ENCODE assay signal across 1 cellular context in the genomic region with DNA sequence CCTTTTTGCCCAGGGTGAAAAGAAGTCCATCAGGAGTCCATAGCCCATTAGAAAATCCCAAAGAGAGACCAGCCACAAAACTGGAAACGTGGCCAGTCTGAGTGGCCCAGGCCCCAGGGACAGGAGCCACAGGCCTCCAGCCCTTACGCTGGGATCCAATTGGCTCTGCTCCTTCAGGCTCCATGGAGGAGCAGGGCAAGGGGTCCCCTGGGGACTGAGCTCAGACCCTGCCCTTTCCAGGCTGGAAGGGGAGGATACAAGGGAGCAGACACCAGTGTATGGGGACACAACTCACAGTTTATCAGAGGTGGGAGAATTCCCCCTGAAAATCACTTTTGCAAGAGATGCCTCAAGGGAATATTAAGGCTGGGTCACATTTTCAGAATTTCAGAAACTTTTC.
TF ChIP-seq lines count a peak whose summit lies in the region.

No MANE protein-coding gene starts in this region.

TF ChIP-seq in GM23338, 12 proteins besides CTCF, POLR2A, EP300 and RAD21 (continued from another document):
- TF ChIP-seq, protein P1, sequence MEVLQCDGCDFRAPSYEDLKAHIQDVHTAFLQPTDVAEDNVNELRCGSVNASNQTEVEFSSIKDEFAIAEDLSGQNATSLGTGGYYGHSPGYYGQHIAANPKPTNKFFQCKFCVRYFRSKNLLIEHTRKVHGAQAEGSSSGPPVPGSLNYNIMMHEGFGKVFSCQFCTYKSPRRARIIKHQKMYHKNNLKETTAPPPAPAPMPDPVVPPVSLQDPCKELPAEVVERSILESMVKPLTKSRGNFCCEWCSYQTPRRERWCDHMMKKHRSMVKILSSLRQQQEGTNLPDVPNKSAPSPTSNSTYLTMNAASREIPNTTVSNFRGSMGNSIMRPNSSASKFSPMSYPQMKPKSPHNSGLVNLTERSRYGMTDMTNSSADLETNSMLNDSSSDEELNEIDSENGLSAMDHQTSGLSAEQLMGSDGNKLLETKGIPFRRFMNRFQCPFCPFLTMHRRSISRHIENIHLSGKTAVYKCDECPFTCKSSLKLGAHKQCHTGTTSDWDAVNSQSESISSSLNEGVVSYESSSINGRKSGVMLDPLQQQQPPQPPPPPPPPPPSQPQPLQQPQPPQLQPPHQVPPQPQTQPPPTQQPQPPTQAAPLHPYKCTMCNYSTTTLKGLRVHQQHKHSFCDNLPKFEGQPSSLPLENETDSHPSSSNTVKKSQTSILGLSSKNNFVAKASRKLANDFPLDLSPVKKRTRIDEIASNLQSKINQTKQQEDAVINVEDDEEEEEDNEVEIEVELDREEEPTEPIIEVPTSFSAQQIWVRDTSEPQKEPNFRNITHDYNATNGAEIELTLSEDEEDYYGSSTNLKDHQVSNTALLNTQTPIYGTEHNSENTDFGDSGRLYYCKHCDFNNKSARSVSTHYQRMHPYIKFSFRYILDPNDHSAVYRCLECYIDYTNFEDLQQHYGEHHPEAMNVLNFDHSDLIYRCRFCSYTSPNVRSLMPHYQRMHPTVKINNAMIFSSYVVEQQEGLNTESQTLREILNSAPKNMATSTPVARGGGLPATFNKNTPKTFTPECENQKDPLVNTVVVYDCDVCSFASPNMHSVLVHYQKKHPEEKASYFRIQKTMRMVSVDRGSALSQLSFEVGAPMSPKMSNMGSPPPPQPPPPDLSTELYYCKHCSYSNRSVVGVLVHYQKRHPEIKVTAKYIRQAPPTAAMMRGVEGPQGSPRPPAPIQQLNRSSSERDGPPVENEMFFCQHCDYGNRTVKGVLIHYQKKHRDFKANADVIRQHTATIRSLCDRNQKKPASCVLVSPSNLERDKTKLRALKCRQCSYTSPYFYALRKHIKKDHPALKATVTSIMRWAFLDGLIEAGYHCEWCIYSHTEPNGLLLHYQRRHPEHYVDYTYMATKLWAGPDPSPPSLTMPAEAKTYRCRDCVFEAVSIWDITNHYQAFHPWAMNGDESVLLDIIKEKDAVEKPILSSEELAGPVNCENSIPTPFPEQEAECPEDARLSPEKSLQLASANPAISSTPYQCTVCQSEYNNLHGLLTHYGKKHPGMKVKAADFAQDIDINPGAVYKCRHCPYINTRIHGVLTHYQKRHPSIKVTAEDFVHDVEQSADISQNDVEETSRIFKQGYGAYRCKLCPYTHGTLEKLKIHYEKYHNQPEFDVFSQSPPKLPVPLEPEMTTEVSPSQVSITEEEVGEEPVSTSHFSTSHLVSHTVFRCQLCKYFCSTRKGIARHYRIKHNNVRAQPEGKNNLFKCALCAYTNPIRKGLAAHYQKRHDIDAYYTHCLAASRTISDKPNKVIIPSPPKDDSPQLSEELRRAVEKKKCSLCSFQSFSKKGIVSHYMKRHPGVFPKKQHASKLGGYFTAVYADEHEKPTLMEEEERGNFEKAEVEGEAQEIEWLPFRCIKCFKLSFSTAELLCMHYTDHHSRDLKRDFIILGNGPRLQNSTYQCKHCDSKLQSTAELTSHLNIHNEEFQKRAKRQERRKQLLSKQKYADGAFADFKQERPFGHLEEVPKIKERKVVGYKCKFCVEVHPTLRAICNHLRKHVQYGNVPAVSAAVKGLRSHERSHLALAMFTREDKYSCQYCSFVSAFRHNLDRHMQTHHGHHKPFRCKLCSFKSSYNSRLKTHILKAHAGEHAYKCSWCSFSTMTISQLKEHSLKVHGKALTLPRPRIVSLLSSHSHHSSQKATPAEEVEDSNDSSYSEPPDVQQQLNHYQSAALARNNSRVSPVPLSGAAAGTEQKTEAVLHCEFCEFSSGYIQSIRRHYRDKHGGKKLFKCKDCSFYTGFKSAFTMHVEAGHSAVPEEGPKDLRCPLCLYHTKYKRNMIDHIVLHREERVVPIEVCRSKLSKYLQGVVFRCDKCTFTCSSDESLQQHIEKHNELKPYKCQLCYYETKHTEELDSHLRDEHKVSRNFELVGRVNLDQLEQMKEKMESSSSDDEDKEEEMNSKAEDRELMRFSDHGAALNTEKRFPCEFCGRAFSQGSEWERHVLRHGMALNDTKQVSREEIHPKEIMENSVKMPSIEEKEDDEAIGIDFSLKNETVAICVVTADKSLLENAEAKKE (CRISPR knock-in tag; IDR thresholded peaks at IDR 0.05), result no peak
- TF ChIP-seq ZNF114 (CRISPR knock-in tag; IDR thresholded peaks at IDR 0.05), result no peak
- no peak for TF ChIP-seq CREB1 (CRISPR knock-in tag; IDR thresholded peaks at IDR 0.05; ENCODE audit: low read depth)
- TF ChIP-seq EZH2phosphoT487 (IDR thresholded peaks at IDR 0.05; ENCODE audit: unreplicated experiment), result no peak
